ENCODE assay signal across 9 cellular contexts in genomic region chr5:91419571-91420537, GRCh38. TPM values are rescaled to one million over a fixed set of nuclear protein-coding genes. Genes with fewer than 3 reads are reported as not detected.
A peak's percentile ranks its signal among the peaks of the same experiment; 100 is the strongest.
DNase-seq lines count a peak whose midpoint lies in the region; TF ChIP-seq lines count a peak whose summit lies in the region.
"Had no signal": no experiment of that assay in that cellular context is flagged by ENCODE, and none has a peak within 500 bp of the region (broad histone marks: within the 10 kb centered on the region; RNA-seq: fewer than 3 reads in every experiment).

No MANE protein-coding gene starts in this region.

- WGBS in tibial nerve, 2 donors: 55 to 56% methylated on average over 9 of the region's 9 CpGs

- H3K27me3 Mint-ChIP-seq in activated T-cell treated with anti-CD3 and anti-CD28 coated beads, Interleukin-2, amount 50 U/mL, for 24 hours: no peaks in the 10 kb centered on the region

- H3K9me3 Mint-ChIP-seq in activated T-cell treated with anti-CD3 and anti-CD28 coated beads, Interleukin-2, amount 50 U/mL, for 24 hours: no peaks in the 10 kb centered on the region

- no peak overlapping the region for H3K27ac ChIP-seq in Peyer's patch
- H3K27ac ChIP-seq in osteoblast (ENCODE audit: low read depth, low read length): no peak overlapping the region
- H3K27ac ChIP-seq in tibial nerve: no peak overlapping the region
- H3K27ac ChIP-seq: BLaER1 had no signal

- H3K27me3 ChIP-seq in Peyer's patch: no peaks in the 10 kb centered on the region
- no peaks in the 10 kb centered on the region for H3K27me3 ChIP-seq in osteoblast (ENCODE audit: insufficient read depth, low read length)
- no peaks in the 10 kb centered on the region for H3K27me3 ChIP-seq in tibial nerve
- H3K27me3 ChIP-seq: BLaER1 had no signal

- no peak overlapping the region for H3K4me3 Mint-ChIP-seq in activated T-cell treated with anti-CD3 and anti-CD28 coated beads, Interleukin-2, amount 50 U/mL, for 24 hours

- no peaks in the 10 kb centered on the region for H3K36me3 ChIP-seq in Peyer's patch
- H3K36me3 ChIP-seq in osteoblast (ENCODE audit: insufficient read depth, low read length): no peaks in the 10 kb centered on the region
- no peaks in the 10 kb centered on the region for H3K36me3 ChIP-seq in tibial nerve
- H3K36me3 ChIP-seq: BLaER1 had no signal

- TF ChIP-seq EP300 in tibial nerve (IDR thresholded peaks at IDR 0.05): no peak

- H3K27ac Mint-ChIP-seq in activated T-cell treated with anti-CD3 and anti-CD28 coated beads, Interleukin-2, amount 50 U/mL, for 24 hours: no peak overlapping the region

- H3K4me1 Mint-ChIP-seq in activated T-cell treated with anti-CD3 and anti-CD28 coated beads, Interleukin-2, amount 50 U/mL, for 24 hours (ENCODE audit: low read depth): peaks cover 9% of the 10 kb centered on the region

- no peak for TF ChIP-seq POLR2A in Peyer's patch (IDR thresholded peaks at IDR 0.05)
- TF ChIP-seq POLR2A in tibial nerve (IDR thresholded peaks at IDR 0.05): no peak

- DNase-seq in NCI-H1436 (lab: John Stamatoyannopoulos, UW) (peak; percentile 45), NCI-H1436 treated with DMSO at 0.1 percent for 48 hours (lab: John Stamatoyannopoulos, UW) (no peak), HS-5 (ENCODE audit: low read depth) (peak; percentile 43), Peyer's patch (peak; percentile 43 to 89 (median 49)), fibroblast of peridontal ligament (ENCODE audit: extremely low read depth) (peak; percentile 83), osteoblast (ENCODE audit: insufficient read length, low spot score, missing footprints) (no peak), tibial nerve (ENCODE audit: low spot score in 2 of 2) (peak; percentile 35 to 66)
- peak; percentile 69 for DNase-seq in activated T-cell treated with anti-CD3 and anti-CD28 coated beads, Interleukin-2, amount 50 U/mL, for 24 hours

- H4K20me1 ChIP-seq in osteoblast (ENCODE audit: insufficient read depth, low read length): no peaks in the 10 kb centered on the region
- H4K20me1 ChIP-seq: BLaER1 had no signal

- no peak overlapping the region for H2AFZ ChIP-seq in osteoblast (ENCODE audit: low read length)

- H3K79me2 ChIP-seq in osteoblast (ENCODE audit: insufficient read depth, low read length): no peaks in the 10 kb centered on the region

- H3K9me3 ChIP-seq in Peyer's patch (no peaks in the 10 kb centered on the region), osteoblast (ENCODE audit: low read depth, low read length) (no peaks in the 10 kb centered on the region), tibial nerve (no peaks in the 10 kb centered on the region)
- H3K9me3 ChIP-seq: BLaER1 had no signal

- no peak overlapping the region for H3K4me2 ChIP-seq in osteoblast (ENCODE audit: insufficient read depth, low read length)
- H3K4me2 ChIP-seq: BLaER1 had no signal

- H3K4me1 ChIP-seq in Peyer's patch (no peaks in the 10 kb centered on the region), osteoblast (ENCODE audit: insufficient read depth, low read length) (no peaks in the 10 kb centered on the region), tibial nerve (peaks cover 0 to 6% (median 0%) of the 10 kb centered on the region in 4 donors)

- no peaks in the 10 kb centered on the region for H3K36me3 Mint-ChIP-seq in activated T-cell treated with anti-CD3 and anti-CD28 coated beads, Interleukin-2, amount 50 U/mL, for 24 hours (ENCODE audit: low read depth)

- peak; percentile 54 to 88 (median 78) for TF ChIP-seq CTCF in Peyer's patch (IDR thresholded peaks at IDR 0.05)
- TF ChIP-seq CTCF in osteoblast (IDR thresholded peaks at IDR 0.05; ENCODE audit: extremely low read depth, low read depth, low read length): peak; percentile 65
- peak; percentile 40 to 78 (median 62) for TF ChIP-seq CTCF in tibial nerve (IDR thresholded peaks at IDR 0.05)

- H3K4me3 ChIP-seq in Peyer's patch: no peak overlapping the region
- no peak overlapping the region for H3K4me3 ChIP-seq in osteoblast (ENCODE audit: insufficient read depth, low read length)
- no peak overlapping the region for H3K4me3 ChIP-seq in tibial nerve
- H3K4me3 ChIP-seq: BLaER1 had no signal

RNA-seq across cellular contexts. Expression of gene ARRDC3, which starts 36.7 kb away (rescaled TPM):
- total RNA-seq in Peyer's patch: 10 to 100 TPM; 11.4 to 32.2 (median 17.7) TPM
- 93.1 and 101 TPM in 2 replicates for total RNA-seq in osteoblast
- 100 to 1,000 TPM in 1 of 4 donors, 10 to 100 TPM in 3; 58.2 to 121 (median 76.1) TPM for total RNA-seq in tibial nerve

Comparison
In these comparisons a context has a peak if more than half of its experiments do, and no peak if none do; other contexts are left out.
1. DNase-seq: peak in NCI-H1436 (single experiment), HS-5 (single experiment), Peyer's patch (3 of 3), activated T-cell treated with anti-CD3 and anti-CD28 coated beads, Interleukin-2, amount 50 U/mL, for 24 hours (single experiment), fibroblast of peridontal ligament (single experiment) and tibial nerve (2 of 2); none in NCI-H1436 treated with DMSO at 0.1 percent for 48 hours (single experiment) and osteoblast (single experiment).
2. Peak in every context shown above with its lines, with median percentiles within 50 percentile points of each other: CTCF ChIP-seq.